8 cellular contexts compared by ENCODE assay signal in the genomic region with DNA sequence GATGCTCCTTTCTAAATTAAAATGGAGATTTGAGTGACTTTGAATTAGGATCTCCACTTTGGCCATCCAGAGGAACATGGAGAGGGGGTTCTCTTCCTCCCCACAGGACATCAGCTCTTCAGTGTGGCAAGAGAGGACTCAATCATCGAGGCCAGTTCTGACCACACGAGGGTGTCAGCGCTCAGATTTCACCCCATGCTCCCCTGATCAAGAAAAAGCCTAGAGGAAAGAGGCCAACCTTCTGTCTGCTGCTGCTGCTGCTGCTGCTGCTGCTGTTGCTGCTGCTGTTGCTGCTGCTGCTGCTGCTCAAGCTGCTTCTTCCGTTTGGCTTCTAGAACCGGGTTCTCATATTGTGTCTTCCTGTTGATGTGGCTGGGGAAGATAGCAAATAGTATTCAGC.
A peak's percentile ranks its signal among the peaks of the same experiment; 100 is the strongest.
DNase-seq lines count a peak whose midpoint lies in the region; ATAC-seq and TF ChIP-seq lines count a peak whose summit lies in the region.

No MANE protein-coding gene starts in this region.

- no peaks in the 10 kb centered on the region for H3K4me1 ChIP-seq in PC-9 (replicated peaks; ENCODE audit: insufficient read depth)

- DNase-seq in AG20443 (ENCODE audit: low spot score) (peak; percentile 75), H7 (peak; percentile 33), PC-9 (peak; percentile 37 to 46), epithelial cell of proximal tubule (ENCODE audit: low read depth) (no peak), myocyte (ENCODE audit: low read depth) (peak; percentile 71), GDM1 (lab: John Stamatoyannopoulos, UW) (no peak), NCI-H1048 (lab: John Stamatoyannopoulos, UW) (no peak)

- H3K36me3 ChIP-seq in H7 (replicated peaks; ENCODE audit: control insufficient read depth, insufficient read depth, low read length) (peaks cover 8% of the 10 kb centered on the region), PC-9 (ENCODE audit: low read depth) (no peaks in the 10 kb centered on the region)

- no peak overlapping the region for H3K4me2 ChIP-seq in PC-9

- peak; percentile 59 for TF ChIP-seq CTCF in PC-9 (conservative IDR thresholded peaks at IDR 0.05)
- TF ChIP-seq CTCF in epithelial cell of proximal tubule (conservative IDR thresholded peaks at IDR 0.05; ENCODE audit: low read depth, low read length), result peak; percentile 83

- H3K27me3 ChIP-seq in H7 (ENCODE audit: control insufficient read depth, insufficient read depth, low read length) (no peaks in the 10 kb centered on the region), PC-9 (ENCODE audit: insufficient read depth, low read depth) (no peaks in the 10 kb centered on the region)

- H3K79me2 ChIP-seq in PC-9 (ENCODE audit: low read depth), result no peaks in the 10 kb centered on the region

- H3K4me3 ChIP-seq in H7 (ENCODE audit: insufficient read depth, low read depth, low read length), result no peak overlapping the region
- H3K4me3 ChIP-seq in PC-9, result no peak overlapping the region
- no peak overlapping the region for H3K4me3 ChIP-seq in epithelial cell of proximal tubule (ENCODE audit: low read depth, low read length)

- H2AFZ ChIP-seq in PC-9, result no peak overlapping the region

- ATAC-seq in HG02798 (IDR thresholded peaks at IDR 0.05; ENCODE audit: poor library complexity, unreplicated experiment), result no peak

- H3F3A ChIP-seq in PC-9 (ENCODE audit: insufficient read depth, low read depth), result no peaks in the 10 kb centered on the region

- H4K20me1 ChIP-seq in PC-9 (ENCODE audit: insufficient read depth), result no peaks in the 10 kb centered on the region

- POLR2A ChIA-PET in PC-9 (lab: Charles Lee; ENCODE audit: unreplicated experiment), result no interaction called here

- H3K9me2 ChIP-seq in PC-9 (ENCODE audit: insufficient read depth), result no peaks in the 10 kb centered on the region

- H3K9me3 ChIP-seq in PC-9 (ENCODE audit: insufficient read depth, low read depth), result no peaks in the 10 kb centered on the region

- BruUV-seq in PC-9 (replicated peaks; lab: Mats Ljungman, UMichigan), result no TSS peak

- no peak overlapping the region for H3K27ac ChIP-seq in PC-9

- CTCF ChIA-PET in PC-9 (lab: Charles Lee), result interaction anchor here (0.6 to 0.8 kb wide), 5 partner anchors 244 to 909 kb away, joined by 3 to 7 read pairs (median 4); no protein-coding TSS in a partner anchor

- intact Hi-C loops in PC-9 (cut with micrococcal nuclease; ENCODE audit: unreplicated experiment), result loop anchor here (2.0 to 5.0 kb wide), 2 partner anchors 233 to 293 kb away; no protein-coding TSS in a partner anchor

Comparison
In these comparisons a context has a peak if more than half of its experiments do, and no peak if none do; other contexts are left out.
1. DNase-seq: peak in AG20443 (single experiment), H7 (single experiment), PC-9 (2 of 2) and myocyte (single experiment); none in epithelial cell of proximal tubule (single experiment), GDM1 (single experiment) and NCI-H1048 (single experiment).